8 cellular contexts compared by ENCODE assay signal in genomic region chr17:15233022-15233805, GRCh38. TPM values are rescaled to one million over a fixed set of nuclear protein-coding genes. Genes with fewer than 3 reads are reported as not detected.
DNase-seq lines count a peak whose midpoint lies in the region; ATAC-seq, FAIRE-seq and TF ChIP-seq lines count a peak whose summit lies in the region.

No MANE protein-coding gene starts in this region.

- ATAC-seq in activated CD8-positive, alpha-beta T cell treated with anti-CD3 and anti-CD28 coated beads for 36 hours = peak; percentile 72
- no peak for ATAC-seq in activated CD8-positive, alpha-beta T cell treated with anti-CD3 and anti-CD28 coated beads, Interleukin-2, amount 10 ng/mL, durations not matched to agents 7 days and 5 days
- peak; percentile 31 for ATAC-seq in gastroesophageal sphincter

- POLR2A ChIA-PET in activated CD8-positive, alpha-beta T cell treated with anti-CD3 and anti-CD28 coated beads for 36 hours (lab: Charles Lee) = no interaction called here
- POLR2A ChIA-PET in activated CD8-positive, alpha-beta T cell treated with anti-CD3 and anti-CD28 coated beads, Interleukin-2, amount 10 ng/mL, durations not matched to agents 7 days and 5 days (lab: Charles Lee) = no interaction called here

- no peak overlapping the region for H3K4me3 Mint-ChIP-seq in activated CD8-positive, alpha-beta T cell treated with anti-CD3 and anti-CD28 coated beads for 36 hours
- no peak overlapping the region for H3K4me3 Mint-ChIP-seq in activated CD8-positive, alpha-beta T cell treated with anti-CD3 and anti-CD28 coated beads, Interleukin-2, amount 10 ng/mL, durations not matched to agents 7 days and 5 days

- H3K27me3 Mint-ChIP-seq in activated CD8-positive, alpha-beta T cell treated with anti-CD3 and anti-CD28 coated beads for 36 hours = no peaks in the 10 kb centered on the region
- H3K27me3 Mint-ChIP-seq in activated CD8-positive, alpha-beta T cell treated with anti-CD3 and anti-CD28 coated beads, Interleukin-2, amount 10 ng/mL, durations not matched to agents 7 days and 5 days (ENCODE audit: low read depth) = no peaks in the 10 kb centered on the region

- TF ChIP-seq POLR2A in gastroesophageal sphincter (IDR thresholded peaks at IDR 0.05) (no peak), thyroid gland (IDR thresholded peaks at IDR 0.05) (no peak)

- no peak for FAIRE-seq in frontal cortex (lab: Jason Lieb, UNC)

- peaks cover 5% of the 10 kb centered on the region for H3K4me1 Mint-ChIP-seq in activated CD8-positive, alpha-beta T cell treated with anti-CD3 and anti-CD28 coated beads for 36 hours (ENCODE audit: low read depth)
- peaks cover 10% of the 10 kb centered on the region for H3K4me1 Mint-ChIP-seq in activated CD8-positive, alpha-beta T cell treated with anti-CD3 and anti-CD28 coated beads, Interleukin-2, amount 10 ng/mL, durations not matched to agents 7 days and 5 days (ENCODE audit: low read depth)

- no peak for TF ChIP-seq EP300 in gastroesophageal sphincter (IDR thresholded peaks at IDR 0.05)

- CTCF ChIA-PET in activated CD8-positive, alpha-beta T cell treated with anti-CD3 and anti-CD28 coated beads for 36 hours (lab: Charles Lee) = interaction anchor here (0.8 to 1.9 kb wide), 3 partner anchors 23 to 270 kb away, joined by 3 to 6 read pairs (median 4); no protein-coding TSS in a partner anchor
- CTCF ChIA-PET in activated CD8-positive, alpha-beta T cell treated with anti-CD3 and anti-CD28 coated beads, Interleukin-2, amount 10 ng/mL, durations not matched to agents 7 days and 5 days (lab: Charles Lee) = interaction anchor here (1.3 kb wide), 1 partner anchor 16 kb away, joined by 3 read pairs; no protein-coding TSS in a partner anchor

- H3K4me1 ChIP-seq in gastroesophageal sphincter = peaks cover 0 to 64% (median 9%) of the 10 kb centered on the region in 3 donors
- H3K4me1 ChIP-seq in thyroid gland = no peaks in the 10 kb centered on the region

- intact Hi-C loops in activated CD8-positive, alpha-beta T cell treated with anti-CD3 and anti-CD28 coated beads for 36 hours (cut with micrococcal nuclease) = no loop called here
- intact Hi-C loops in thyroid gland (cut with DNase I) = no loop called here

- no peaks in the 10 kb centered on the region for H3K9me3 Mint-ChIP-seq in activated CD8-positive, alpha-beta T cell treated with anti-CD3 and anti-CD28 coated beads for 36 hours
- no peaks in the 10 kb centered on the region for H3K9me3 Mint-ChIP-seq in activated CD8-positive, alpha-beta T cell treated with anti-CD3 and anti-CD28 coated beads, Interleukin-2, amount 10 ng/mL, durations not matched to agents 7 days and 5 days (ENCODE audit: insufficient read depth)

- no peaks in the 10 kb centered on the region for H3K9me3 ChIP-seq in gastroesophageal sphincter
- H3K9me3 ChIP-seq in thyroid gland = no peaks in the 10 kb centered on the region

- H3K27ac ChIP-seq in gastroesophageal sphincter (no peak overlapping the region), thyroid gland (no peak overlapping the region)

- TF ChIP-seq CTCF in activated CD8-positive, alpha-beta T cell treated with anti-CD3 and anti-CD28 coated beads for 36 hours (IDR thresholded peaks at IDR 0.05) = peak; percentile 24
- TF ChIP-seq CTCF in gastroesophageal sphincter (IDR thresholded peaks at IDR 0.05) (peak in 2 of 4 experiments; percentile 9 to 40), thyroid gland (IDR thresholded peaks at IDR 0.05) (no peak)

- H3K36me3 ChIP-seq in gastroesophageal sphincter (peaks cover 7 to 100% of the 10 kb centered on the region in 2 donors), thyroid gland (peaks cover 69 to 78% of the 10 kb centered on the region in 2 donors)

- H3K27me3 ChIP-seq in gastroesophageal sphincter (no peaks in the 10 kb centered on the region), thyroid gland (no peaks in the 10 kb centered on the region)

- H3K4me3 ChIP-seq in gastroesophageal sphincter (no peak overlapping the region), thyroid gland (replicated peaks in 1 of 3) (no peak overlapping the region)

- WGBS in gastroesophageal sphincter (ENCODE audit: low coverage in 1 of 2), 2 donors = 58% methylated on average over 4 of the region's 4 CpGs; no CpG with 5 or more reads in 1 of the 2 donors
- whole genome bisulfite sequencing in thyroid gland, 2 donors = 83 to 85% methylated on average over 4 of the region's 4 CpGs

- DNase-seq in activated CD8-positive, alpha-beta T cell treated with anti-CD3 and anti-CD28 coated beads for 36 hours = peak; percentile 4
- no peak for DNase-seq in activated CD8-positive, alpha-beta T cell treated with anti-CD3 and anti-CD28 coated beads, Interleukin-2, amount 10 ng/mL, durations not matched to agents 7 days and 5 days
- DNase-seq in RPMI8226 (peak; percentile 24), stromal cell of bone marrow (ENCODE audit: low read depth) (peak; percentile 51), frontal cortex (ENCODE audit: low spot score in 2 of 2) (no peak), NCI-H1105 (lab: John Stamatoyannopoulos, UW) (no peak), thyroid gland (no peak)

- H3K36me3 Mint-ChIP-seq in activated CD8-positive, alpha-beta T cell treated with anti-CD3 and anti-CD28 coated beads for 36 hours (ENCODE audit: low read depth) = no peaks in the 10 kb centered on the region
- no peaks in the 10 kb centered on the region for H3K36me3 Mint-ChIP-seq in activated CD8-positive, alpha-beta T cell treated with anti-CD3 and anti-CD28 coated beads, Interleukin-2, amount 10 ng/mL, durations not matched to agents 7 days and 5 days (ENCODE audit: low read depth)

- H3K27ac Mint-ChIP-seq in activated CD8-positive, alpha-beta T cell treated with anti-CD3 and anti-CD28 coated beads for 36 hours = no peak overlapping the region
- H3K27ac Mint-ChIP-seq in activated CD8-positive, alpha-beta T cell treated with anti-CD3 and anti-CD28 coated beads, Interleukin-2, amount 10 ng/mL, durations not matched to agents 7 days and 5 days = no peak overlapping the region

RNA-seq across cellular contexts. Expression of gene PMP22, which starts 31.9 kb away (rescaled TPM):
- total RNA-seq in activated CD8-positive, alpha-beta T cell treated with anti-CD3 and anti-CD28 coated beads for 36 hours = under 1 TPM in 1 of 2 experiments, not detected in 1; 0.20 TPM
- total RNA-seq in activated CD8-positive, alpha-beta T cell treated with anti-CD3 and anti-CD28 coated beads, Interleukin-2, amount 10 ng/mL, durations not matched to agents 7 days and 5 days = not detected
- 100 to 1,000 TPM; 145 to 268 (median 242) TPM for total RNA-seq in gastroesophageal sphincter
- 9.4 TPM for total RNA-seq in frontal cortex
- 100 to 1,000 TPM in 2 of 4 donors, 10 to 100 TPM in 2; 61.0 to 254 (median 109) TPM for total RNA-seq in thyroid gland

Comparison
In these comparisons a context has a peak if more than half of its experiments do, and no peak if none do; other contexts are left out.
1. DNase-seq: peak in activated CD8-positive, alpha-beta T cell treated with anti-CD3 and anti-CD28 coated beads for 36 hours (single experiment), RPMI8226 (single experiment) and stromal cell of bone marrow (single experiment); none in activated CD8-positive, alpha-beta T cell treated with anti-CD3 and anti-CD28 coated beads, Interleukin-2, amount 10 ng/mL, durations not matched to agents 7 days and 5 days (single experiment), frontal cortex (0 of 2), NCI-H1105 (single experiment) and thyroid gland (0 of 2).